ENCODE assay signal across 1 cellular context in the genomic region with DNA sequence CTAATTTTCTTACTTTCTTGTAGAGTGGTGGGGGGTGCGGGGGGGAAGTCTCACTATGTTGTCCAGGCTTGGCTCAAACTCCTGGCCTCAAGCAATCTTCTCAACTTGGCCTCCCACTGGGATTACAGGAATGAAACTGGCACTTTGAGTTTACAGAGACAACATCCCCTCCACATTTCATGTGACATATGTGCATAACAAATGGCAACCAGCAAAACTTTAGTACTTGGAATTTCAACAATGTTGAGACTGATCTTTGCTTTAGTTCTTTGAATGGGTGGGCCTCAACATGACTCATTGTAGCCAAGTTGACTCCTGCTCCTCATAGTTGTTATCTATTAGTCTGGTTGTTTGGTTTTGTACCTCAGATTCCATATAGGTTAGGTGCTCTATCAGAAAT.
TF ChIP-seq lines count a peak whose summit lies in the region.

No MANE protein-coding gene starts in this region.

TF ChIP-seq in GM23338, 12 proteins besides CTCF, POLR2A, EP300 and RAD21:
- TF ChIP-seq, protein P1, sequence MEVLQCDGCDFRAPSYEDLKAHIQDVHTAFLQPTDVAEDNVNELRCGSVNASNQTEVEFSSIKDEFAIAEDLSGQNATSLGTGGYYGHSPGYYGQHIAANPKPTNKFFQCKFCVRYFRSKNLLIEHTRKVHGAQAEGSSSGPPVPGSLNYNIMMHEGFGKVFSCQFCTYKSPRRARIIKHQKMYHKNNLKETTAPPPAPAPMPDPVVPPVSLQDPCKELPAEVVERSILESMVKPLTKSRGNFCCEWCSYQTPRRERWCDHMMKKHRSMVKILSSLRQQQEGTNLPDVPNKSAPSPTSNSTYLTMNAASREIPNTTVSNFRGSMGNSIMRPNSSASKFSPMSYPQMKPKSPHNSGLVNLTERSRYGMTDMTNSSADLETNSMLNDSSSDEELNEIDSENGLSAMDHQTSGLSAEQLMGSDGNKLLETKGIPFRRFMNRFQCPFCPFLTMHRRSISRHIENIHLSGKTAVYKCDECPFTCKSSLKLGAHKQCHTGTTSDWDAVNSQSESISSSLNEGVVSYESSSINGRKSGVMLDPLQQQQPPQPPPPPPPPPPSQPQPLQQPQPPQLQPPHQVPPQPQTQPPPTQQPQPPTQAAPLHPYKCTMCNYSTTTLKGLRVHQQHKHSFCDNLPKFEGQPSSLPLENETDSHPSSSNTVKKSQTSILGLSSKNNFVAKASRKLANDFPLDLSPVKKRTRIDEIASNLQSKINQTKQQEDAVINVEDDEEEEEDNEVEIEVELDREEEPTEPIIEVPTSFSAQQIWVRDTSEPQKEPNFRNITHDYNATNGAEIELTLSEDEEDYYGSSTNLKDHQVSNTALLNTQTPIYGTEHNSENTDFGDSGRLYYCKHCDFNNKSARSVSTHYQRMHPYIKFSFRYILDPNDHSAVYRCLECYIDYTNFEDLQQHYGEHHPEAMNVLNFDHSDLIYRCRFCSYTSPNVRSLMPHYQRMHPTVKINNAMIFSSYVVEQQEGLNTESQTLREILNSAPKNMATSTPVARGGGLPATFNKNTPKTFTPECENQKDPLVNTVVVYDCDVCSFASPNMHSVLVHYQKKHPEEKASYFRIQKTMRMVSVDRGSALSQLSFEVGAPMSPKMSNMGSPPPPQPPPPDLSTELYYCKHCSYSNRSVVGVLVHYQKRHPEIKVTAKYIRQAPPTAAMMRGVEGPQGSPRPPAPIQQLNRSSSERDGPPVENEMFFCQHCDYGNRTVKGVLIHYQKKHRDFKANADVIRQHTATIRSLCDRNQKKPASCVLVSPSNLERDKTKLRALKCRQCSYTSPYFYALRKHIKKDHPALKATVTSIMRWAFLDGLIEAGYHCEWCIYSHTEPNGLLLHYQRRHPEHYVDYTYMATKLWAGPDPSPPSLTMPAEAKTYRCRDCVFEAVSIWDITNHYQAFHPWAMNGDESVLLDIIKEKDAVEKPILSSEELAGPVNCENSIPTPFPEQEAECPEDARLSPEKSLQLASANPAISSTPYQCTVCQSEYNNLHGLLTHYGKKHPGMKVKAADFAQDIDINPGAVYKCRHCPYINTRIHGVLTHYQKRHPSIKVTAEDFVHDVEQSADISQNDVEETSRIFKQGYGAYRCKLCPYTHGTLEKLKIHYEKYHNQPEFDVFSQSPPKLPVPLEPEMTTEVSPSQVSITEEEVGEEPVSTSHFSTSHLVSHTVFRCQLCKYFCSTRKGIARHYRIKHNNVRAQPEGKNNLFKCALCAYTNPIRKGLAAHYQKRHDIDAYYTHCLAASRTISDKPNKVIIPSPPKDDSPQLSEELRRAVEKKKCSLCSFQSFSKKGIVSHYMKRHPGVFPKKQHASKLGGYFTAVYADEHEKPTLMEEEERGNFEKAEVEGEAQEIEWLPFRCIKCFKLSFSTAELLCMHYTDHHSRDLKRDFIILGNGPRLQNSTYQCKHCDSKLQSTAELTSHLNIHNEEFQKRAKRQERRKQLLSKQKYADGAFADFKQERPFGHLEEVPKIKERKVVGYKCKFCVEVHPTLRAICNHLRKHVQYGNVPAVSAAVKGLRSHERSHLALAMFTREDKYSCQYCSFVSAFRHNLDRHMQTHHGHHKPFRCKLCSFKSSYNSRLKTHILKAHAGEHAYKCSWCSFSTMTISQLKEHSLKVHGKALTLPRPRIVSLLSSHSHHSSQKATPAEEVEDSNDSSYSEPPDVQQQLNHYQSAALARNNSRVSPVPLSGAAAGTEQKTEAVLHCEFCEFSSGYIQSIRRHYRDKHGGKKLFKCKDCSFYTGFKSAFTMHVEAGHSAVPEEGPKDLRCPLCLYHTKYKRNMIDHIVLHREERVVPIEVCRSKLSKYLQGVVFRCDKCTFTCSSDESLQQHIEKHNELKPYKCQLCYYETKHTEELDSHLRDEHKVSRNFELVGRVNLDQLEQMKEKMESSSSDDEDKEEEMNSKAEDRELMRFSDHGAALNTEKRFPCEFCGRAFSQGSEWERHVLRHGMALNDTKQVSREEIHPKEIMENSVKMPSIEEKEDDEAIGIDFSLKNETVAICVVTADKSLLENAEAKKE (CRISPR knock-in tag; IDR thresholded peaks at IDR 0.05): no peak
- TF ChIP-seq EZH2phosphoT487 (IDR thresholded peaks at IDR 0.05; ENCODE audit: unreplicated experiment): no peak
- TF ChIP-seq, protein P2, sequence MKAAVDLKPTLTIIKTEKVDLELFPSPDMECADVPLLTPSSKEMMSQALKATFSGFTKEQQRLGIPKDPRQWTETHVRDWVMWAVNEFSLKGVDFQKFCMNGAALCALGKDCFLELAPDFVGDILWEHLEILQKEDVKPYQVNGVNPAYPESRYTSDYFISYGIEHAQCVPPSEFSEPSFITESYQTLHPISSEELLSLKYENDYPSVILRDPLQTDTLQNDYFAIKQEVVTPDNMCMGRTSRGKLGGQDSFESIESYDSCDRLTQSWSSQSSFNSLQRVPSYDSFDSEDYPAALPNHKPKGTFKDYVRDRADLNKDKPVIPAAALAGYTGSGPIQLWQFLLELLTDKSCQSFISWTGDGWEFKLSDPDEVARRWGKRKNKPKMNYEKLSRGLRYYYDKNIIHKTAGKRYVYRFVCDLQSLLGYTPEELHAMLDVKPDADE (IDR thresholded peaks at IDR 0.05): no peak
- no peak for TF ChIP-seq EZH2 (IDR thresholded peaks at IDR 0.05; ENCODE audit: low read depth, unreplicated experiment)
- TF ChIP-seq JUNB (IDR thresholded peaks at IDR 0.05; ENCODE audit: unreplicated experiment): no peak
